In the genomic region with DNA sequence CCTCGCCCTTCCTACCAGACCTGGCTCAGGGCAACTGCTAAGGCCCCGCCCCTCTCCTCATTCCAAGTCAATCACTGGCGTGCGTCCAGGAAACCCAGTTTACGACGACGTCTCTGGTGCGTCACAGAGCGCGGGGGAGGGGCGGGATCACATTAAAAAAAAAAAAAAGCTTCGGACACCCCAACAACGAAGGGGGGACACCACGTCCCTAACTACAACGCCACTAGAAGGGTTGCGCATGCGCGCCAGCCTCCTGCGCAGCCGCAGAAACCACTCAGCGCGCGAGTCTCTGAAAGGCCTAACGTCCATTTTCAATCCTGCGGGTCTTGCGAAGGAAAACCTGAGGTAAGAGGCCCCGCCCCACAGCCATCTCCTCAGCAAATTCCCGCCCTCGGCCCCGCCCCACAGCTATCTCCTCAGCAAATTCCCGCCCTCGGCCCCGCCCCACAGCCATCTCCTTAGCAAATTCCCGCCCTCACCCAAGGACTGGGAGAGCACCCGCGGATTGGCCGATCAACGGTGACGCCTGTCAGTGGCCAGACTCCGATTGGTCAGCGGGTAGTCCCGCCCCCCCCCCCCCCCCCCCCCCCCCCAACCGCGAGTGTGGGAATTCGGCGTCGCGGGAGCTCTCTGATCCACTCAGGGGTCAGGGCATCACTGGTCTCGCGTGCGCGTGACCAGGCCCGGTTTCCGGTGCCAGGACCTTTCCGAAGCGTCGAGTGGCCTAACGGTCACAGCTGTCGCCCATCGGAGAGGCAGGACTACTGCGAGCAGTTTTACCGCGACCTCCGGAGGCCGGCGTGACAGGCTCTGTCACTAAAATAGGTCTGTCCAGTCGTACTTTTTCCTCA, we compare ENCODE assay signal across 8 cellular contexts. TPM values are rescaled to one million over a fixed set of nuclear protein-coding genes. Genes with fewer than 3 reads are reported as not detected.
A peak's percentile ranks its signal among the peaks of the same experiment; 100 is the strongest.
DNase-seq lines count a peak whose midpoint lies in the region; ATAC-seq and TF ChIP-seq lines count a peak whose summit lies in the region.

A gene with protein sequence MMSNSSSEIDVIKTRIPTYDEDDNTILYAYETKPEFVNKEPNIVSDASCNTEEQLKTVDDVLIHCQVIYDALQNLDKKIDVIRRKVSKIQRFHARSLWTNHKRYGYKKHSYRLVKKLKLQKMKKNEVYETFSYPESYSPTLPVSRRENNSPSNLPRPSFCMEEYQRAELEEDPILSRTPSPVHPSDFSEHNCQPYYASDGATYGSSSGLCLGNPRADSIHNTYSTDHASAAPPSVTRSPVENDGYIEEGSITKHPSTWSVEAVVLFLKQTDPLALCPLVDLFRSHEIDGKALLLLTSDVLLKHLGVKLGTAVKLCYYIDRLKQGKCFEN (plus strand): TSS at position 638 of the 851 bp plus-strand sequence. CDS start 6,694 bp downstream, outside the sequence.

- no peaks in the 10 kb centered on the region for H3K27me3 ChIP-seq in GM06990 (replicated peaks; ENCODE audit: control insufficient read depth, insufficient read depth, low read length)
- no peaks in the 10 kb centered on the region for H3K27me3 ChIP-seq in skeletal muscle satellite cell (ENCODE audit: control insufficient read depth, insufficient read depth, low read length)

- H3K36me3 ChIP-seq in GM06990 (ENCODE audit: control insufficient read depth, insufficient read depth, low read length) (no peaks in the 10 kb centered on the region), skeletal muscle satellite cell (ENCODE audit: insufficient read depth, low read length) (no peaks in the 10 kb centered on the region)

- H3K4me3 ChIP-seq in GM06990 (replicated peaks; ENCODE audit: low read depth, low read length) (no peak within 1 kb of the TSS), skeletal muscle satellite cell (ENCODE audit: low read length) (peak within 1 kb of the TSS; percentile 83)

- peak; percentile 42 for ATAC-seq in HG02870 (IDR thresholded peaks at IDR 0.05; ENCODE audit: unreplicated experiment)

- H3K9ac ChIP-seq in skeletal muscle satellite cell (ENCODE audit: low read depth, low read length) = peak within 1 kb of the TSS; percentile 91

- no peak for TF ChIP-seq CTCF in GM06990 (IDR thresholded peaks at IDR 0.05; ENCODE audit: insufficient read depth, low read length, poor library complexity, severe bottlenecking)

- no peaks in the 10 kb centered on the region for H3K9me3 ChIP-seq in skeletal muscle satellite cell (replicated peaks; ENCODE audit: low read length)

- peak within 1 kb of the TSS; percentile 77 for H3K27ac ChIP-seq in caudate nucleus (ENCODE audit: low read depth, low read length)

- DNase-seq in GM06990 (ENCODE audit: extremely low read depth, insufficient read length) (peak; percentile 82), NCI-H2107 (lab: John Stamatoyannopoulos, UW) (peak; percentile 100), caudate nucleus (lab: John Stamatoyannopoulos, UW) (peak; percentile 33 to 98 (median 93)), iPS-NIHi11 (ENCODE audit: low spot score) (peak; percentile 83), HuH-7 (ENCODE audit: low spot score) (no peak)
- peak; percentile 53 to 71 (median 66) for DNase-seq in activated CD4-positive, CD25-positive, alpha-beta regulatory T cell (lab: John Stamatoyannopoulos, UW)

- peaks cover 2% of the 10 kb centered on the region for H3K4me1 ChIP-seq in skeletal muscle satellite cell (ENCODE audit: control insufficient read depth, insufficient read depth, low read length)

- H3K4me2 ChIP-seq in skeletal muscle satellite cell (ENCODE audit: low read length) = peak within 1 kb of the TSS; percentile 94

RNA-seq across cellular contexts. Expression of the gene that starts here (rescaled TPM):
- total RNA-seq in skeletal muscle satellite cell (2012; rRNA removed) = 10.3 and 11.2 TPM in 2 replicates
